ENCODE assay signal across 38 cellular contexts in the genomic region with DNA sequence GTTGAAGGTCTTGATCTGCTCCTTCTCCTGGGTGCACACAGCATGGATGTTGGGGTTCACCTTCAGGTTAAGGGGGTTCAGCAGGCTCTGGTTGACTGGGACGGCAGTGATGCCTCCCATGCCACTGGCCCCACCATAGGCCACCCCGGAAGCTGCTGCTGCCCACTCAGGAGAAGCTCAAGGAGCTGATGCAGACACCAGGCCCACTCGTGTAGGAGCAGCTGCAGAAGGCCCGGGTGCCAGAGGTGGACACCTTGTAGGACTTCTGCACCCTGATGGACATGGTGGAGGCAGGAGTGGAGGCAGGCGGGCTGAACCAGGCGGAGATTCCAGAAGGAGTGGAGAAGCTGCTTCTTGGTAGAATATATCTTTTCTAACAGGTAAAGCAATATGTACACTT.
"Had no signal": no experiment of that assay in that cellular context is flagged by ENCODE, and none has a peak within 500 bp of the region (broad histone marks: within the 10 kb centered on the region; RNA-seq: fewer than 3 reads in every experiment).

No MANE protein-coding gene starts in this region.

- H3K4me1 Mint-ChIP-seq: activated naive CD4-positive, alpha-beta T cell treated with anti-CD3 and anti-CD28 coated beads, Interleukin-2, amount 10 ng/mL, durations not matched to agents 7 days and 5 days; activated naive CD4-positive, alpha-beta T cell treated with anti-CD3 and anti-CD28 coated beads, Interleukin-2, amount 50 U/mL, for 24 hours; activated naive CD8-positive, alpha-beta T cell treated with anti-CD3 and anti-CD28 coated beads, Interleukin-2, amount 10 ng/mL, durations not matched to agents 7 days and 5 days; activated T-helper 17 cell treated with anti-CD3 and anti-CD28 coated beads, Interleukin-2, amount 50 U/mL, for 72 hours had no signal

- H3K9me3 Mint-ChIP-seq: activated naive CD4-positive, alpha-beta T cell treated with anti-CD3 and anti-CD28 coated beads for 36 hours; activated naive CD4-positive, alpha-beta T cell treated with anti-CD3 and anti-CD28 coated beads, Interleukin-2, amount 10 ng/mL, durations not matched to agents 7 days and 5 days; activated naive CD4-positive, alpha-beta T cell treated with anti-CD3 and anti-CD28 coated beads, Interleukin-2, amount 50 U/mL, for 24 hours; activated naive CD8-positive, alpha-beta T cell treated with anti-CD3 and anti-CD28 coated beads for 36 hours; activated T-cell treated with anti-CD3 and anti-CD28 coated beads, Interleukin-2, amount 50 U/mL, for 24 hours; activated T-cell treated with anti-CD3 and anti-CD28 coated beads, Interleukin-2, amount 50 U/mL, for 4 hours; activated T-helper 1 cell treated with anti-CD3 and anti-CD28 coated beads, Interleukin-12 subunit alpha, Interleukin-12 subunit beta, Interleukin-2, Interleukin-4 antibody, amounts not matched to agents 30 ng/mL and 10 ng/mL and 1 ng/mL, durations not matched to agents 14 hours and 24 hours and 36 hours; activated T-helper 17 cell treated with anti-CD3 and anti-CD28 coated beads, Interleukin-2, amount 50 U/mL, for 72 hours; activated T-helper 2 cell treated with anti-CD3 and anti-CD28 coated beads, Interferon-gamma antibody, Interleukin-2, Interleukin-4, amounts not matched to agents 10 μg/mL and 5 μg/mL and 100 μg/mL, durations not matched to agents 14 hours and 24 hours and 36 hours; brain had no signal

- H3K27ac ChIP-seq: adrenal gland, ascending aorta, body of pancreas, brain microvascular endothelial cell, breast epithelium, cardiac muscle cell had no signal

- H3K27me3 ChIP-seq: adrenal gland, ascending aorta, body of pancreas, brain microvascular endothelial cell, breast epithelium, cardiac muscle cell had no signal

- H3K4me1 ChIP-seq: ascending aorta, breast epithelium had no signal

- ATAC-seq: activated naive CD4-positive, alpha-beta T cell treated with anti-CD3 and anti-CD28 coated beads, Interleukin-2, amount 50 U/mL, for 72 hours; activated naive CD8-positive, alpha-beta T cell treated with anti-CD3 and anti-CD28 coated beads, Interleukin-2, amount 50 U/mL, for 24 hours; activated T-cell treated with anti-CD3 and anti-CD28 coated beads, Interleukin-2, amount 50 U/mL, for 4 hours; activated T-cell treated with anti-CD3 and anti-CD28 coated beads, Interleukin-2, amount 50 U/mL, for 72 hours; activated T-helper 17 cell treated with anti-CD3 and anti-CD28 coated beads, Interleukin-2, amount 50 U/mL, for 72 hours; body of pancreas had no signal

- H3K27ac Mint-ChIP-seq: activated naive CD4-positive, alpha-beta T cell treated with anti-CD3 and anti-CD28 coated beads for 36 hours; activated naive CD4-positive, alpha-beta T cell treated with anti-CD3 and anti-CD28 coated beads, Interleukin-2, amount 10 ng/mL, durations not matched to agents 7 days and 5 days; activated naive CD4-positive, alpha-beta T cell treated with anti-CD3 and anti-CD28 coated beads, Interleukin-2, amount 50 U/mL, for 24 hours; activated naive CD4-positive, alpha-beta T cell treated with anti-CD3 and anti-CD28 coated beads, Interleukin-2, amount 50 U/mL, for 72 hours; activated naive CD8-positive, alpha-beta T cell; activated naive CD8-positive, alpha-beta T cell treated with anti-CD3 and anti-CD28 coated beads for 36 hours; activated naive CD8-positive, alpha-beta T cell treated with anti-CD3 and anti-CD28 coated beads, Interleukin-2, amount 10 ng/mL, durations not matched to agents 7 days and 5 days; activated naive CD8-positive, alpha-beta T cell treated with anti-CD3 and anti-CD28 coated beads, Interleukin-2, amount 50 U/mL, for 24 hours; activated T-cell treated with anti-CD3 and anti-CD28 coated beads, Interleukin-2, amount 50 U/mL, for 24 hours; activated T-cell treated with anti-CD3 and anti-CD28 coated beads, Interleukin-2, amount 50 U/mL, for 72 hours; activated T-helper 1 cell treated with anti-CD3 and anti-CD28 coated beads, Interleukin-12 subunit alpha, Interleukin-12 subunit beta, Interleukin-2, Interleukin-4 antibody, amounts not matched to agents 30 ng/mL and 10 ng/mL and 1 ng/mL, durations not matched to agents 14 hours and 24 hours and 36 hours; activated T-helper 17 cell treated with anti-CD3 and anti-CD28 coated beads, Interleukin-2, amount 50 U/mL, for 72 hours; activated T-helper 2 cell treated with anti-CD3 and anti-CD28 coated beads, Interferon-gamma antibody, Interleukin-2, Interleukin-4, amounts not matched to agents 10 μg/mL and 5 μg/mL and 100 μg/mL, durations not matched to agents 14 hours and 24 hours and 36 hours had no signal

- H3K4me3 ChIP-seq: adrenal gland, ascending aorta, body of pancreas, breast epithelium, cardiac muscle cell had no signal

- DNase-seq: activated effector memory CD4-positive, alpha-beta T cell treated with anti-CD3 and anti-CD28 coated beads, Interleukin-2, amount 50 U/mL, for 16 hours; activated effector memory CD4-positive, alpha-beta T cell treated with Interleukin-2 at 50 U/mL for 16 hours; activated gamma-delta T cell; activated gamma-delta T cell treated with Interleukin-2 at 50 U/mL for 16 hours; activated naive CD4-positive, alpha-beta T cell; activated naive CD4-positive, alpha-beta T cell treated with anti-CD3 and anti-CD28 coated beads for 36 hours; activated naive CD4-positive, alpha-beta T cell treated with anti-CD3 and anti-CD28 coated beads, Interleukin-2, amount 10 ng/mL, durations not matched to agents 7 days and 5 days; activated naive CD4-positive, alpha-beta T cell treated with anti-CD3 and anti-CD28 coated beads, Interleukin-2, amount 50 U/mL, for 16 hours; activated naive CD4-positive, alpha-beta T cell treated with Interleukin-2 at 50 U/mL for 16 hours; activated naive CD8-positive, alpha-beta T cell treated with anti-CD3 and anti-CD28 coated beads for 36 hours; activated naive CD8-positive, alpha-beta T cell treated with anti-CD3 and anti-CD28 coated beads, Interleukin-2, amount 10 ng/mL, durations not matched to agents 7 days and 5 days; activated naive CD8-positive, alpha-beta T cell treated with anti-CD3 and anti-CD28 coated beads, Interleukin-2, amount 50 U/mL, for 24 hours; activated T-cell treated with anti-CD3 and anti-CD28 coated beads for 4 hours; activated T-cell treated with anti-CD3 and anti-CD28 coated beads, Interleukin-2, amount 50 U/mL, for 1 hour; activated T-cell treated with anti-CD3 and anti-CD28 coated beads, Interleukin-2, amount 50 U/mL, for 24 hours; activated T-cell treated with anti-CD3 and anti-CD28 coated beads, Interleukin-2, amount 50 U/mL, for 4 hours; activated T-cell treated with anti-CD3 and anti-CD28 coated beads, Interleukin-2, amount 50 U/mL, for 48 hours; activated T-cell treated with anti-CD3 and anti-CD28 coated beads, Interleukin-2, amount 50 U/mL, for 72 hours; adrenal gland; amniotic stem cell; amygdala; anterior cingulate cortex; aorta; body of pancreas; brain microvascular endothelial cell; caudate nucleus; central memory CD4-positive, alpha-beta T cell; cerebellar nuclear complex had no signal

- H3K4me3 Mint-ChIP-seq: activated naive CD4-positive, alpha-beta T cell treated with anti-CD3 and anti-CD28 coated beads for 36 hours; activated naive CD4-positive, alpha-beta T cell treated with anti-CD3 and anti-CD28 coated beads, Interleukin-2, amount 10 ng/mL, durations not matched to agents 7 days and 5 days; activated naive CD4-positive, alpha-beta T cell treated with anti-CD3 and anti-CD28 coated beads, Interleukin-2, amount 50 U/mL, for 24 hours; activated naive CD8-positive, alpha-beta T cell; activated naive CD8-positive, alpha-beta T cell treated with anti-CD3 and anti-CD28 coated beads for 36 hours; activated naive CD8-positive, alpha-beta T cell treated with anti-CD3 and anti-CD28 coated beads, Interleukin-2, amount 10 ng/mL, durations not matched to agents 7 days and 5 days; activated naive CD8-positive, alpha-beta T cell treated with anti-CD3 and anti-CD28 coated beads, Interleukin-2, amount 50 U/mL, for 24 hours; activated T-cell treated with anti-CD3 and anti-CD28 coated beads, Interleukin-2, amount 50 U/mL, for 24 hours; activated T-cell treated with anti-CD3 and anti-CD28 coated beads, Interleukin-2, amount 50 U/mL, for 4 hours; activated T-cell treated with anti-CD3 and anti-CD28 coated beads, Interleukin-2, amount 50 U/mL, for 72 hours; activated T-helper 1 cell treated with anti-CD3 and anti-CD28 coated beads, Interleukin-12 subunit alpha, Interleukin-12 subunit beta, Interleukin-2, Interleukin-4 antibody, amounts not matched to agents 30 ng/mL and 10 ng/mL and 1 ng/mL, durations not matched to agents 14 hours and 24 hours and 36 hours; activated T-helper 17 cell treated with anti-CD3 and anti-CD28 coated beads, Interleukin-2, amount 50 U/mL, for 72 hours; brain had no signal

- H3K27me3 Mint-ChIP-seq: activated naive CD4-positive, alpha-beta T cell treated with anti-CD3 and anti-CD28 coated beads, Interleukin-2, amount 10 ng/mL, durations not matched to agents 7 days and 5 days; activated naive CD4-positive, alpha-beta T cell treated with anti-CD3 and anti-CD28 coated beads, Interleukin-2, amount 50 U/mL, for 24 hours; activated naive CD8-positive, alpha-beta T cell; activated naive CD8-positive, alpha-beta T cell treated with anti-CD3 and anti-CD28 coated beads for 36 hours; activated naive CD8-positive, alpha-beta T cell treated with anti-CD3 and anti-CD28 coated beads, Interleukin-2, amount 10 ng/mL, durations not matched to agents 7 days and 5 days; activated naive CD8-positive, alpha-beta T cell treated with anti-CD3 and anti-CD28 coated beads, Interleukin-2, amount 50 U/mL, for 24 hours; activated T-cell treated with anti-CD3 and anti-CD28 coated beads, Interleukin-2, amount 50 U/mL, for 24 hours; activated T-helper 17 cell treated with anti-CD3 and anti-CD28 coated beads, Interleukin-2, amount 50 U/mL, for 72 hours; brain had no signal

- H3K36me3 ChIP-seq: adrenal gland, ascending aorta, brain microvascular endothelial cell, breast epithelium, cardiac muscle cell had no signal

- H3K9me3 ChIP-seq: adrenal gland, ascending aorta, body of pancreas, breast epithelium had no signal

- H3K36me3 Mint-ChIP-seq: activated naive CD4-positive, alpha-beta T cell treated with anti-CD3 and anti-CD28 coated beads, Interleukin-2, amount 10 ng/mL, durations not matched to agents 7 days and 5 days; activated naive CD4-positive, alpha-beta T cell treated with anti-CD3 and anti-CD28 coated beads, Interleukin-2, amount 50 U/mL, for 24 hours; activated naive CD4-positive, alpha-beta T cell treated with anti-CD3 and anti-CD28 coated beads, Interleukin-2, amount 50 U/mL, for 72 hours; activated naive CD8-positive, alpha-beta T cell; activated naive CD8-positive, alpha-beta T cell treated with anti-CD3 and anti-CD28 coated beads for 36 hours; activated naive CD8-positive, alpha-beta T cell treated with anti-CD3 and anti-CD28 coated beads, Interleukin-2, amount 10 ng/mL, durations not matched to agents 7 days and 5 days had no signal
